ENCODE assay signal across 22 cellular contexts in genomic region chr5:78979117-78979742, GRCh38. TPM values are rescaled to one million over a fixed set of nuclear protein-coding genes. Genes with fewer than 3 reads are reported as not detected.
A peak's percentile ranks its signal among the peaks of the same experiment; 100 is the strongest.
DNase-seq lines count a peak whose midpoint lies in the region; ATAC-seq, FAIRE-seq and TF ChIP-seq lines count a peak whose summit lies in the region.
"Had no signal": no experiment of that assay in that cellular context is flagged by ENCODE, and none has a peak within 500 bp of the region (broad histone marks: within the 10 kb centered on the region; RNA-seq: fewer than 3 reads in every experiment).

No MANE protein-coding gene starts in this region.

- H3K9ac ChIP-seq in kidney (ENCODE audit: low read length in 2 of 2) = no peak overlapping the region
- H3K9ac ChIP-seq: SK-N-SH had no signal

- peaks cover 32% of the 10 kb centered on the region for H3K4me1 Mint-ChIP-seq in activated naive CD4-positive, alpha-beta T cell treated with anti-CD3 and anti-CD28 coated beads, Interleukin-2, amount 50 U/mL, for 24 hours
- peaks cover 69% of the 10 kb centered on the region for H3K4me1 Mint-ChIP-seq in stimulated activated naive CD8-positive, alpha-beta T cell treated with anti-CD3 and anti-CD28 coated beads, Interleukin-15, amount 100 ng/mL, for 72 hours

- H3K27ac Mint-ChIP-seq in activated naive CD4-positive, alpha-beta T cell treated with anti-CD3 and anti-CD28 coated beads, Interleukin-2, amount 50 U/mL, for 24 hours = peak overlapping the region; percentile 13
- H3K27ac Mint-ChIP-seq in stimulated activated naive CD8-positive, alpha-beta T cell treated with anti-CD3 and anti-CD28 coated beads, Interleukin-15, amount 100 ng/mL, for 72 hours = peak overlapping the region; percentile 61 to 68
- H3K27ac Mint-ChIP-seq: endodermal cell, IgD-negative memory B cell had no signal

- H3K36me3 Mint-ChIP-seq in activated naive CD4-positive, alpha-beta T cell treated with anti-CD3 and anti-CD28 coated beads, Interleukin-2, amount 50 U/mL, for 24 hours = no peaks in the 10 kb centered on the region

- intact Hi-C loops in kidney (cut with DNase I) = no loop called here

- H3K4me3 ChIP-seq in kidney (ENCODE audit: low read length in 2 of 2) = no peak overlapping the region
- H3K4me3 ChIP-seq: left lung, PC-9, tibial nerve had no signal

- no peaks in the 10 kb centered on the region for H3K9me3 Mint-ChIP-seq in activated naive CD4-positive, alpha-beta T cell treated with anti-CD3 and anti-CD28 coated beads, Interleukin-2, amount 50 U/mL, for 24 hours
- no peaks in the 10 kb centered on the region for H3K9me3 Mint-ChIP-seq in stimulated activated naive CD8-positive, alpha-beta T cell treated with anti-CD3 and anti-CD28 coated beads, Interleukin-15, amount 100 ng/mL, for 72 hours
- H3K9me3 Mint-ChIP-seq: central memory CD8-positive, alpha-beta T cell; endodermal cell had no signal

- ATAC-seq in stimulated activated naive CD8-positive, alpha-beta T cell treated with anti-CD3 and anti-CD28 coated beads, Interleukin-15, amount 100 ng/mL, for 72 hours = peak; percentile 88
- ATAC-seq: HCT116, left lung had no signal

- TF ChIP-seq CTCF in kidney (IDR thresholded peaks at IDR 0.05; ENCODE audit: borderline replicate concordance, extremely low read depth, insufficient read depth) = no peak

- H3K27ac ChIP-seq in kidney (ENCODE audit: low read depth in 2 of 2, low read length in 2 of 2) = peak overlapping the region; percentile 40 to 63
- H3K27ac ChIP-seq: left lung, tibial nerve had no signal

- no peak overlapping the region for H3K4me3 Mint-ChIP-seq in activated naive CD4-positive, alpha-beta T cell treated with anti-CD3 and anti-CD28 coated beads, Interleukin-2, amount 50 U/mL, for 24 hours
- H3K4me3 Mint-ChIP-seq in stimulated activated naive CD8-positive, alpha-beta T cell treated with anti-CD3 and anti-CD28 coated beads, Interleukin-15, amount 100 ng/mL, for 72 hours = peak overlapping the region; percentile 41 to 58
- H3K4me3 Mint-ChIP-seq: central memory CD8-positive, alpha-beta T cell; endodermal cell had no signal

- no peaks in the 10 kb centered on the region for H3K9me3 ChIP-seq in kidney (ENCODE audit: control insufficient read depth in 1 of 2, low read length in 2 of 2)
- H3K9me3 ChIP-seq: BE2C, left lung, SK-N-SH, tibial nerve had no signal

- FAIRE-seq in kidney (lab: Jason Lieb, UNC) = no peak

- no peaks in the 10 kb centered on the region for H3K36me3 ChIP-seq in kidney (ENCODE audit: control insufficient read depth in 1 of 2, insufficient read depth in 2 of 2, low read length in 2 of 2)
- H3K36me3 ChIP-seq: BE2C, left lung, tibial nerve had no signal

- no peaks in the 10 kb centered on the region for H3K27me3 Mint-ChIP-seq in activated naive CD4-positive, alpha-beta T cell treated with anti-CD3 and anti-CD28 coated beads, Interleukin-2, amount 50 U/mL, for 24 hours
- H3K27me3 Mint-ChIP-seq in stimulated activated naive CD8-positive, alpha-beta T cell treated with anti-CD3 and anti-CD28 coated beads, Interleukin-15, amount 100 ng/mL, for 72 hours = peaks cover 11% of the 10 kb centered on the region
- H3K27me3 Mint-ChIP-seq: central memory CD8-positive, alpha-beta T cell; IgD-negative memory B cell had no signal

- H3K4me1 ChIP-seq in kidney (ENCODE audit: control insufficient read depth in 1 of 2, insufficient read depth in 1 of 2, low read depth in 1 of 2, low read length in 2 of 2) = peaks cover 6 to 28% of the 10 kb centered on the region in 2 donors
- H3K4me1 ChIP-seq: BE2C had no signal

- DNase-seq in activated naive CD4-positive, alpha-beta T cell treated with anti-CD3 and anti-CD28 coated beads, Interleukin-2, amount 50 U/mL, for 16 hours = no peak
- DNase-seq in HuH-7 (ENCODE audit: low spot score) (peak; percentile 34), kidney (no peak), GM03348 (ENCODE audit: low spot score) (no peak), NCI-H524 (lab: John Stamatoyannopoulos, UW) (no peak)
- peak in 1 of 2 donors; percentile 10 for DNase-seq in stimulated activated naive CD8-positive, alpha-beta T cell treated with anti-CD3 and anti-CD28 coated beads, Interleukin-15, amount 100 ng/mL, for 72 hours
- DNase-seq: activated CD4-positive, CD25-positive, alpha-beta regulatory T cell; activated effector memory CD4-positive, alpha-beta T cell treated with anti-CD3 and anti-CD28 coated beads, Interleukin-2, amount 50 U/mL, for 16 hours; BE2C; DMS153; endodermal cell; left lung; NCI-H1048; NCI-H446 treated with DMSO at 0.1 percent for 48 hours; SK-N-SH; stimulated activated CD8-positive, alpha-beta memory T cell treated with anti-CD3 and anti-CD28 coated beads, Interleukin-4, amount 100 ng/mL, for 48 hours had no signal

RNA-seq across cellular contexts. Expression of gene ARSB, which starts 5.9 kb away (rescaled TPM):
- 16.4 TPM for total RNA-seq in kidney
- polyA plus RNA-seq in kidney (ENCODE audit: insufficient read depth, low read depth, low replicate concordance) = 8.3 TPM
